ENCODE assay signal across 9 cellular contexts in genomic region chr9:130183133-130183762, GRCh38. TPM values are rescaled to one million over a fixed set of nuclear protein-coding genes. Genes with fewer than 3 reads are reported as not detected.
DNase-seq lines count a peak whose midpoint lies in the region; ATAC-seq and TF ChIP-seq lines count a peak whose summit lies in the region.
"Had no signal": no experiment of that assay in that cellular context is flagged by ENCODE, and none has a peak within 500 bp of the region (broad histone marks: within the 10 kb centered on the region; RNA-seq: fewer than 3 reads in every experiment).

No MANE protein-coding gene starts in this region.

- peak overlapping the region; percentile 54 to 80 (median 74) for H3K27ac ChIP-seq in body of pancreas
- peak overlapping the region; percentile 71 to 87 (median 81) for H3K27ac ChIP-seq in transverse colon
- H3K27ac ChIP-seq in effector memory CD4-positive, alpha-beta T cell (ENCODE audit: insufficient read depth, low read length, poor library complexity, severe bottlenecking): no peak overlapping the region
- H3K27ac ChIP-seq: epithelial cell of prostate had no signal

- no peak for TF ChIP-seq EP300 in transverse colon (IDR thresholded peaks at IDR 0.05; ENCODE audit: low read depth)

- DNase-seq in HS-5 (ENCODE audit: low read depth) (peak; percentile 39), body of pancreas (peak; percentile 57 to 71 (median 62)), kidney epithelial cell (ENCODE audit: low read depth) (peak; percentile 52), transverse colon (no peak), inferior parietal cortex (ENCODE audit: extremely low spot score) (no peak)
- DNase-seq in effector memory CD4-positive, alpha-beta T cell: no peak
- DNase-seq in activated T-cell treated with anti-CD3 and anti-CD28 coated beads, Interleukin-2, amount 50 U/mL, for 48 hours: no peak
- DNase-seq: activated B cell treated with CpG ODN at 0.5 μM for 24 hours had no signal

- WGBS in body of pancreas, 2 donors: 42 to 59% methylated on average over 7 of the region's 7 CpGs
- WGBS in transverse colon (ENCODE audit: low coverage in 1 of 2), 2 donors: 8 to 48% methylated on average over 1 to 7 of the region's 7 CpGs

- peaks cover 50% of the 10 kb centered on the region for H3K4me1 ChIP-seq in body of pancreas
- peaks cover 0 to 50% (median 40%) of the 10 kb centered on the region in 4 donors for H3K4me1 ChIP-seq in transverse colon
- no peaks in the 10 kb centered on the region for H3K4me1 ChIP-seq in effector memory CD4-positive, alpha-beta T cell (ENCODE audit: control insufficient read depth, insufficient read depth, low read length, poor library complexity, severe bottlenecking)

- ATAC-seq in body of pancreas: peak; percentile 76

- H3K9me3 ChIP-seq in body of pancreas (no peaks in the 10 kb centered on the region), transverse colon (no peaks in the 10 kb centered on the region)
- H3K9me3 ChIP-seq in effector memory CD4-positive, alpha-beta T cell (ENCODE audit: control insufficient read depth, low read length): no peaks in the 10 kb centered on the region

- H3K4me3 ChIP-seq in body of pancreas (no peak overlapping the region), kidney epithelial cell (ENCODE audit: low read depth, low read length) (no peak overlapping the region), transverse colon (no peak overlapping the region)
- H3K4me3 ChIP-seq in effector memory CD4-positive, alpha-beta T cell (ENCODE audit: insufficient read depth, low read depth, low read length, poor library complexity, severe bottlenecking): no peak overlapping the region

- no peaks in the 10 kb centered on the region for H3K36me3 ChIP-seq in body of pancreas (replicated peaks in 1 of 2; ENCODE audit: insufficient read depth in 1 of 2, low read depth in 2 of 2)
- no peaks in the 10 kb centered on the region for H3K36me3 ChIP-seq in kidney epithelial cell (ENCODE audit: control insufficient read depth, insufficient read depth, low read length)
- no peaks in the 10 kb centered on the region for H3K36me3 ChIP-seq in transverse colon
- H3K36me3 ChIP-seq in effector memory CD4-positive, alpha-beta T cell (ENCODE audit: control insufficient read depth, insufficient read depth, low read length): no peaks in the 10 kb centered on the region

- TF ChIP-seq CTCF in body of pancreas (IDR thresholded peaks at IDR 0.05) (no peak), kidney epithelial cell (IDR thresholded peaks at IDR 0.05; ENCODE audit: insufficient read depth, low read length, poor library complexity, severe bottlenecking) (no peak), transverse colon (IDR thresholded peaks at IDR 0.05) (no peak)

- TF ChIP-seq POLR2A in body of pancreas (IDR thresholded peaks at IDR 0.05) (peak in 2 of 3 donors; percentile 42 to 46), transverse colon (IDR thresholded peaks at IDR 0.05) (no peak)

- intact Hi-C loops in body of pancreas (cut with DNase I): no loop called here
- intact Hi-C loops in transverse colon (cut with DNase I; ENCODE audit: low total_unique reads): no loop called here

- H3K27me3 ChIP-seq in body of pancreas (no peaks in the 10 kb centered on the region), kidney epithelial cell (ENCODE audit: control insufficient read depth, insufficient read depth, low read length) (no peaks in the 10 kb centered on the region), transverse colon (no peaks in the 10 kb centered on the region)
- H3K27me3 ChIP-seq in effector memory CD4-positive, alpha-beta T cell (replicated peaks; ENCODE audit: control insufficient read depth, insufficient read depth, low read length, poor library complexity, severe bottlenecking): no peaks in the 10 kb centered on the region

- in situ Hi-C loops in transverse colon (cut with MboI; ENCODE audit: low pct_ligation_motif_present in 1 of 4, low pct_unique_long_range_greater_than_20kb in 1 of 4, low sequenced_read_pairs in 3 of 4): no loop called here

RNA-seq across cellular contexts. Expression of gene NCS1, which starts 11.0 kb away (rescaled TPM):
- total RNA-seq in body of pancreas: 1 to 10 TPM; 3.9 to 4.3 TPM
- total RNA-seq in kidney epithelial cell: 69.2 and 72.8 TPM in 2 replicates
- total RNA-seq in transverse colon: 10 to 100 TPM; 11.9 to 66.5 (median 25.9) TPM

Comparison
In these comparisons a context has a peak if more than half of its experiments do, and no peak if none do; other contexts are left out.
1. DNase-seq: peak in HS-5 (single experiment), body of pancreas (4 of 4) and kidney epithelial cell (single experiment); none in transverse colon (single experiment), effector memory CD4-positive, alpha-beta T cell (0 of 3), activated T-cell treated with anti-CD3 and anti-CD28 coated beads, Interleukin-2, amount 50 U/mL, for 48 hours (0 of 2) and inferior parietal cortex (single experiment).